ENCODE assay signal across 17 cellular contexts in genomic region chr19:46065486-46065885, GRCh38. TPM values are rescaled to one million over a fixed set of nuclear protein-coding genes. Genes with fewer than 3 reads are reported as not detected.
DNase-seq lines count a peak whose midpoint lies in the region; ATAC-seq and FAIRE-seq lines count a peak whose summit lies in the region.
"Had no signal": no experiment of that assay in that cellular context is flagged by ENCODE, and none has a peak within 500 bp of the region (broad histone marks: within the 10 kb centered on the region; RNA-seq: fewer than 3 reads in every experiment).

No MANE protein-coding gene starts in this region.

- no peak for FAIRE-seq in urothelium cell line (lab: Jason Lieb, UNC)

- peak; percentile 19 for DNase-seq in HCEC 1CT
- peak; percentile 48 for DNase-seq in T1000 (lab: John Stamatoyannopoulos, UW)
- peak; percentile 25 for DNase-seq in urothelium cell line (ENCODE audit: low spot score)
- DNase-seq in mesenteric fat pad (ENCODE audit: low spot score), result no peak
- no peak for DNase-seq in cerebellar nuclear complex (lab: John Stamatoyannopoulos, UW)
- DNase-seq in amniotic stem cell (lab: John Stamatoyannopoulos, UW), result no peak
- DNase-seq: activated CD4-positive, alpha-beta memory T cell treated with anti-CD3 and anti-CD28 coated beads, Interleukin-2, amount 10 ng/mL, durations not matched to agents 7 days and 5 days; activated naive CD8-positive, alpha-beta T cell treated with anti-CD3 and anti-CD28 coated beads, Interleukin-2, amount 50 U/mL, for 24 hours; activated T-cell treated with anti-CD3 and anti-CD28 coated beads, Interleukin-2, amount 50 U/mL, for 72 hours; left ventricle myocardium superior; NCI-H1092; ovary; RPMI8226; tibial artery had no signal

- peak; percentile 36 for ATAC-seq in esophagus mucosa
- ATAC-seq: activated naive CD8-positive, alpha-beta T cell treated with anti-CD3 and anti-CD28 coated beads, Interleukin-2, amount 50 U/mL, for 24 hours; activated T-cell treated with anti-CD3 and anti-CD28 coated beads, Interleukin-2, amount 50 U/mL, for 72 hours; gastroesophageal sphincter; left ventricle myocardium superior had no signal

RNA-seq across cellular contexts. Expression of gene IGFL4, which starts 24.7 kb away (rescaled TPM):
- 0.24 TPM for total RNA-seq in esophagus mucosa
- not detected for total RNA-seq in mesenteric fat pad
- total RNA-seq: activated CD4-positive, alpha-beta memory T cell treated with anti-CD3 and anti-CD28 coated beads, Interleukin-2, amount 10 ng/mL, durations not matched to agents 7 days and 5 days; activated T-cell treated with anti-CD3 and anti-CD28 coated beads, Interleukin-2, amount 50 U/mL, for 72 hours; dermis microvascular lymphatic vessel endothelial cell; gastroesophageal sphincter; left ventricle myocardium superior; ovary had no signal

RNA-seq across cellular contexts. Expression of gene PGLYRP1, which starts 42.6 kb away (rescaled TPM):
- total RNA-seq in esophagus mucosa (not detected), mesenteric fat pad (1.6 TPM)
- total RNA-seq: activated CD4-positive, alpha-beta memory T cell treated with anti-CD3 and anti-CD28 coated beads, Interleukin-2, amount 10 ng/mL, durations not matched to agents 7 days and 5 days; activated T-cell treated with anti-CD3 and anti-CD28 coated beads, Interleukin-2, amount 50 U/mL, for 72 hours; dermis microvascular lymphatic vessel endothelial cell; gastroesophageal sphincter; ovary had no signal

RNA-seq across cellular contexts. Expression of gene IGFL3, which starts 59.0 kb away (rescaled TPM):
- total RNA-seq in esophagus mucosa, result not detected
- total RNA-seq in mesenteric fat pad, result not detected
- total RNA-seq: activated CD4-positive, alpha-beta memory T cell treated with anti-CD3 and anti-CD28 coated beads, Interleukin-2, amount 10 ng/mL, durations not matched to agents 7 days and 5 days; activated T-cell treated with anti-CD3 and anti-CD28 coated beads, Interleukin-2, amount 50 U/mL, for 72 hours; dermis microvascular lymphatic vessel endothelial cell; gastroesophageal sphincter; left ventricle myocardium superior; ovary had no signal

Comparison
In these comparisons a context has a peak if more than half of its experiments do, and no peak if none do; other contexts are left out.
1. DNase-seq: peak in HCEC 1CT (single experiment), T1000 (single experiment) and urothelium cell line (single experiment); none in mesenteric fat pad (single experiment), cerebellar nuclear complex (0 of 2) and amniotic stem cell (single experiment).